ENCODE assay signal across 1 cellular context in genomic region chr1:156864796-156865195, GRCh38.
TF ChIP-seq lines count a peak whose summit lies in the region.

No MANE protein-coding gene starts in this region.

TF ChIP-seq in A549, 52 proteins besides CTCF, POLR2A, EP300 and RAD21 (continued from another document):
- TF ChIP-seq HMGXB4 (CRISPR knock-in tag; IDR thresholded peaks at IDR 0.05; ENCODE audit: borderline replicate concordance) = no peak
- no peak for TF ChIP-seq HES2 (IDR thresholded peaks at IDR 0.05)
- TF ChIP-seq EHMT2 (IDR thresholded peaks at IDR 0.05; ENCODE audit: low read depth) = no peak
- no peak for TF ChIP-seq KDM5A (IDR thresholded peaks at IDR 0.05)
- no peak for TF ChIP-seq SREBF2 (IDR thresholded peaks at IDR 0.05)
- TF ChIP-seq FOSL2 (IDR thresholded peaks at IDR 0.05) = no peak
- TF ChIP-seq FOSL2 (CRISPR knock-in tag; IDR thresholded peaks at IDR 0.05) = no peak
- TF ChIP-seq BHLHE40 (IDR thresholded peaks at IDR 0.05; ENCODE audit: low read depth, low read length) = no peak
- TF ChIP-seq E2F6 (IDR thresholded peaks at IDR 0.05; ENCODE audit: borderline replicate concordance, low read depth) = no peak
- no peak for TF ChIP-seq MAX (IDR thresholded peaks at IDR 0.05)
- no peak for TF ChIP-seq JUNB (IDR thresholded peaks at IDR 0.05)
- no peak for TF ChIP-seq TFCP2L1 (CRISPR knock-in tag; IDR thresholded peaks at IDR 0.05)
- TF ChIP-seq CHD4 (IDR thresholded peaks at IDR 0.05; ENCODE audit: borderline replicate concordance) = no peak
- TF ChIP-seq GATA3 (IDR thresholded peaks at IDR 0.05; ENCODE audit: borderline replicate concordance) = no peak
- TF ChIP-seq NR3C1 (IDR thresholded peaks at IDR 0.05) = no peak
